In the genomic region with DNA sequence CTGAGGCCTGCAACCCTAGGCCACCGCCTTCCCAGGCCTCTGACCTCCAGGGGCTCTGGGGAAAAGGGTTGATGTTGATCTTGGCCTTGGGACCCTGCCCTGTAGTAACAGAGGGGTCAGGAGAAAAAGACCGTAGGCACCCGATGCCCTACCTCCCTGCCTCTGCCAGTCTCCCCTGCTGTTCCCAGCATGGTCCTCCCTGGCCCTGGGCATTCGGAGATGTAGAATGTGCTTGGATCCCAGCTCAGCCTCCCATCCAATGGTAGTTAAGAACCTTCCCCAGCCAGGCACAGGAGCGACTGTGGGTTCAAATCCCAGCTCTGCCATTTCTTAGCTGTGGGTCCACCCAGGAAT, we compare ENCODE assay signal across 11 cellular contexts.
A peak's percentile ranks its signal among the peaks of the same experiment; 100 is the strongest.
DNase-seq lines count a peak whose midpoint lies in the region; ATAC-seq and TF ChIP-seq lines count a peak whose summit lies in the region.
"Had no signal": no experiment of that assay in that cellular context is flagged by ENCODE, and none has a peak within 500 bp of the region (broad histone marks: within the 10 kb centered on the region; RNA-seq: fewer than 3 reads in every experiment).

No MANE protein-coding gene starts in this region.

- H3K4me1 ChIP-seq in lung (ENCODE audit: control insufficient read depth in 2 of 2, insufficient read depth in 2 of 2, low read length in 2 of 2), result peaks cover 0 to 7% of the 10 kb centered on the region in 2 donors

- H3K36me3 Mint-ChIP-seq in T-helper 2 cell treated with Interferon-gamma antibody and Interleukin-4, amounts not matched to agents 5 μg/mL and 100 μg/mL, for 36 hours (ENCODE audit: low read depth), result no peaks in the 10 kb centered on the region
- no peaks in the 10 kb centered on the region for H3K36me3 Mint-ChIP-seq in activated CD4-positive, alpha-beta memory T cell treated with anti-CD3 and anti-CD28 coated beads, Interleukin-2, amount 10 ng/mL, durations not matched to agents 7 days and 5 days (ENCODE audit: low read depth)

- no peaks in the 10 kb centered on the region for H3K27me3 ChIP-seq in lung (ENCODE audit: control insufficient read depth, insufficient read depth)
- H3K27me3 ChIP-seq: right atrium auricular region had no signal

- WGBS in lung, 2 donors, result 86 to 94% methylated on average over 5 of the region's 5 CpGs

- ATAC-seq in GM19025 (IDR thresholded peaks at IDR 0.05; ENCODE audit: low read depth, unreplicated experiment) (peak; percentile 16), lung (ENCODE audit: insufficient read depth, low FRiP score) (peak; percentile 27)

- CTCF ChIA-PET in activated CD4-positive, alpha-beta memory T cell treated with anti-CD3 and anti-CD28 coated beads, Interleukin-2, amount 10 ng/mL, durations not matched to agents 7 days and 5 days (lab: Charles Lee), result interaction anchor here (0.8 to 1.3 kb wide), 2 partner anchors 10 to 445 kb away, joined by 3 to 8 read pairs; no protein-coding TSS in a partner anchor

- TF ChIP-seq CTCF in lung (IDR thresholded peaks at IDR 0.05; ENCODE audit: control extremely low read depth, extremely low read depth), result no peak

- peaks cover 60% of the 10 kb centered on the region for H3K27me3 Mint-ChIP-seq in T-helper 2 cell treated with Interferon-gamma antibody and Interleukin-4, amounts not matched to agents 5 μg/mL and 100 μg/mL, for 36 hours (ENCODE audit: low read depth)
- H3K27me3 Mint-ChIP-seq in activated CD4-positive, alpha-beta memory T cell treated with anti-CD3 and anti-CD28 coated beads, Interleukin-2, amount 10 ng/mL, durations not matched to agents 7 days and 5 days, result peaks cover 53% of the 10 kb centered on the region

- H3K4me3 ChIP-seq in lung, result no peak overlapping the region
- H3K4me3 ChIP-seq: right atrium auricular region had no signal

- no peaks in the 10 kb centered on the region for H3K36me3 ChIP-seq in lung (ENCODE audit: control insufficient read depth in 2 of 2, insufficient read depth in 2 of 2, low read length in 2 of 2)
- H3K36me3 ChIP-seq: right atrium auricular region had no signal

- H3K9me3 ChIP-seq in lung (ENCODE audit: control insufficient read depth in 2 of 2, insufficient read depth in 1 of 2, low read length in 1 of 2), result no peaks in the 10 kb centered on the region
- H3K9me3 ChIP-seq: right atrium auricular region had no signal

- no peak overlapping the region for H3K27ac Mint-ChIP-seq in T-helper 2 cell treated with Interferon-gamma antibody and Interleukin-4, amounts not matched to agents 5 μg/mL and 100 μg/mL, for 36 hours
- no peak overlapping the region for H3K27ac Mint-ChIP-seq in activated CD4-positive, alpha-beta memory T cell treated with anti-CD3 and anti-CD28 coated beads, Interleukin-2, amount 10 ng/mL, durations not matched to agents 7 days and 5 days

- H3K4me3 Mint-ChIP-seq in T-helper 2 cell treated with Interferon-gamma antibody and Interleukin-4, amounts not matched to agents 5 μg/mL and 100 μg/mL, for 36 hours, result peak overlapping the region; percentile 72
- peak overlapping the region; percentile 58 for H3K4me3 Mint-ChIP-seq in activated CD4-positive, alpha-beta memory T cell treated with anti-CD3 and anti-CD28 coated beads, Interleukin-2, amount 10 ng/mL, durations not matched to agents 7 days and 5 days
- H3K4me3 Mint-ChIP-seq: neural crest cell had no signal

- POLR2A ChIA-PET in activated CD4-positive, alpha-beta memory T cell treated with anti-CD3 and anti-CD28 coated beads, Interleukin-2, amount 10 ng/mL, durations not matched to agents 7 days and 5 days (lab: Charles Lee), result interaction anchor here (0.9 kb wide), 1 partner anchor 72 kb away, joined by 3 read pairs; no protein-coding TSS in a partner anchor

- no peaks in the 10 kb centered on the region for H3K9me3 Mint-ChIP-seq in T-helper 2 cell treated with Interferon-gamma antibody and Interleukin-4, amounts not matched to agents 5 μg/mL and 100 μg/mL, for 36 hours
- H3K9me3 Mint-ChIP-seq in activated CD4-positive, alpha-beta memory T cell treated with anti-CD3 and anti-CD28 coated beads, Interleukin-2, amount 10 ng/mL, durations not matched to agents 7 days and 5 days, result no peaks in the 10 kb centered on the region
- H3K9me3 Mint-ChIP-seq: neural crest cell had no signal

- DNase-seq in T-helper 2 cell treated with Interferon-gamma antibody and Interleukin-4, amounts not matched to agents 5 μg/mL and 100 μg/mL, for 36 hours (ENCODE audit: low spot score), result no peak
- DNase-seq in T-helper 2 cell (no peak), lung (ENCODE audit: low spot score) (no peak), HuH-7 (ENCODE audit: low spot score) (no peak), 8988T (no peak), retina (no peak)
- no peak for DNase-seq in activated CD4-positive, alpha-beta memory T cell treated with anti-CD3 and anti-CD28 coated beads, Interleukin-2, amount 10 ng/mL, durations not matched to agents 7 days and 5 days
- DNase-seq: NCI-H774 had no signal

- H3K4me1 Mint-ChIP-seq in T-helper 2 cell treated with Interferon-gamma antibody and Interleukin-4, amounts not matched to agents 5 μg/mL and 100 μg/mL, for 36 hours (ENCODE audit: low read depth), result peaks cover 33% of the 10 kb centered on the region
- peaks cover 32% of the 10 kb centered on the region for H3K4me1 Mint-ChIP-seq in activated CD4-positive, alpha-beta memory T cell treated with anti-CD3 and anti-CD28 coated beads, Interleukin-2, amount 10 ng/mL, durations not matched to agents 7 days and 5 days

- H3K27ac ChIP-seq in lung (ENCODE audit: low read depth in 1 of 2, low read length in 1 of 2), result no peak overlapping the region
- H3K27ac ChIP-seq: right atrium auricular region had no signal
